In the genomic region with DNA sequence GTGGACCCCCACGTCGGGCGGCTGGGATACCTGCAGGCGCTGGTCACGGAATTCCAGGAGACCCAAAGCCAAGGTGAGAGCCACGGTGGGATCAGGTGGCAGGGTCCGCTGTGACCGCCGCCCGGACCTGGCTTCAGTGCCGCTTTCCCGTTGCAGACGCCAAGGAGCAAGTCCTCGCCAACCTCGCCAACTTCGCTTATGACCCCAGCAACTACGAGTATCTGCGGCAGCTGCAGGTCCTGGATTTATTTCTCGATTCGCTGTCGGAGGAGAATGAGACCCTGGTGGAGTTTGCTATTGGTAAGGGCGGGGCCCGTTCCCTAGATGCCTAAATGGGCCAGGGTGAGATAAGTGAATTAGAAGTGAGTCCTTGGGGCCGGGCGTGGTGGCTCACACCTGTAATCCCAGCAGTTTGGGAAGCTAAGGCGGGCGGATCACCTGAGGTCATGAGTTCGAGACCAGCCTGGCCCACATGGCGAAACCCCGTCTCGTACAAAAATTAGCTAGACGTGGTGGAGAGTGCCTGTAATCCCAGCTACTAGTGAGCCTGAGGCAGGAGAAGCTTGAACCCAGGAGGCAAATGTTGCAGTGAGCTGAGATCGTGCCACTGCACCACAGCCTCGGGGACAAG, we compare ENCODE assay signal across 6 cellular contexts. TPM values are rescaled to one million over a fixed set of nuclear protein-coding genes. Genes with fewer than 3 reads are reported as not detected.
A peak's percentile ranks its signal among the peaks of the same experiment; 100 is the strongest.
DNase-seq lines count a peak whose midpoint lies in the region; ATAC-seq and TF ChIP-seq lines count a peak whose summit lies in the region.

No MANE protein-coding gene starts in this region.

- DNase-seq in NCI-H1417 (lab: John Stamatoyannopoulos, UW) (peak in 2 of 3 experiments; percentile 36 to 43), NCI-H1417 treated with DMSO at 0.1 percent for 48 hours (lab: John Stamatoyannopoulos, UW) (no peak), osteocyte (ENCODE audit: extremely low spot score, unreplicated experiment) (no peak), NCI-H2029 (lab: John Stamatoyannopoulos, UW) (no peak), OCI-M2 (lab: John Stamatoyannopoulos, UW; ENCODE audit: unreplicated experiment) (no peak)
- DNase-seq in central memory CD8-positive, alpha-beta T cell (ENCODE audit: low spot score in 2 of 2), result no peak

- peak overlapping the region; percentile 77 for H3K4me3 Mint-ChIP-seq in central memory CD8-positive, alpha-beta T cell
- peak overlapping the region; percentile 83 for H3K4me3 Mint-ChIP-seq in osteocyte (ENCODE audit: unreplicated experiment)

- H3K27ac Mint-ChIP-seq in central memory CD8-positive, alpha-beta T cell (ENCODE audit: low read depth), result peak overlapping the region; percentile 32
- H3K27ac Mint-ChIP-seq in osteocyte (ENCODE audit: unreplicated experiment), result peak overlapping the region; percentile 47

- peaks cover 37% of the 10 kb centered on the region for H3K4me1 Mint-ChIP-seq in central memory CD8-positive, alpha-beta T cell
- H3K4me1 Mint-ChIP-seq in osteocyte (ENCODE audit: unreplicated experiment), result peaks cover 43% of the 10 kb centered on the region

- no peaks in the 10 kb centered on the region for H3K27me3 Mint-ChIP-seq in central memory CD8-positive, alpha-beta T cell
- H3K27me3 Mint-ChIP-seq in osteocyte (ENCODE audit: unreplicated experiment), result no peaks in the 10 kb centered on the region

- no peak for TF ChIP-seq CTCF in osteocyte (IDR thresholded peaks at IDR 0.05)

- H3K36me3 Mint-ChIP-seq in central memory CD8-positive, alpha-beta T cell (ENCODE audit: insufficient read depth), result peaks cover 8% of the 10 kb centered on the region
- peaks cover 2% of the 10 kb centered on the region for H3K36me3 Mint-ChIP-seq in osteocyte (ENCODE audit: unreplicated experiment)

- H3K9me3 Mint-ChIP-seq in central memory CD8-positive, alpha-beta T cell, result no peaks in the 10 kb centered on the region
- H3K9me3 Mint-ChIP-seq in osteocyte (ENCODE audit: unreplicated experiment), result no peaks in the 10 kb centered on the region

- ATAC-seq in central memory CD8-positive, alpha-beta T cell (replicated peaks; ENCODE audit: extremely low read depth, poor library complexity, severe bottlenecking), result peak; percentile 13

RNA-seq across cellular contexts. Expression of a gene that starts 0.7 kb away (rescaled TPM):
- 12.8 and 13.6 TPM in 2 replicates for total RNA-seq in osteocyte

RNA-seq across cellular contexts. Expression of a gene that starts 21.1 kb away (rescaled TPM):
- 45.6 and 48.2 TPM in 2 replicates for total RNA-seq in osteocyte

RNA-seq across cellular contexts. Expression of a gene that starts 22.7 kb away (rescaled TPM):
- total RNA-seq in osteocyte, result 7.0 and 7.6 TPM in 2 replicates

RNA-seq across cellular contexts. Expression of a gene that starts 43.9 kb away (rescaled TPM):
- total RNA-seq in osteocyte, result 89.7 and 95.9 TPM in 2 replicates

Comparison
In these comparisons a context has a peak if more than half of its experiments do, and no peak if none do; other contexts are left out.
1. DNase-seq: peak in NCI-H1417 (2 of 3); none in NCI-H1417 treated with DMSO at 0.1 percent for 48 hours (single experiment), central memory CD8-positive, alpha-beta T cell (0 of 2), osteocyte (single experiment), NCI-H2029 (single experiment) and OCI-M2 (single experiment).